Comparison of ENCODE assay signal across 16 cellular contexts in the genomic region with DNA sequence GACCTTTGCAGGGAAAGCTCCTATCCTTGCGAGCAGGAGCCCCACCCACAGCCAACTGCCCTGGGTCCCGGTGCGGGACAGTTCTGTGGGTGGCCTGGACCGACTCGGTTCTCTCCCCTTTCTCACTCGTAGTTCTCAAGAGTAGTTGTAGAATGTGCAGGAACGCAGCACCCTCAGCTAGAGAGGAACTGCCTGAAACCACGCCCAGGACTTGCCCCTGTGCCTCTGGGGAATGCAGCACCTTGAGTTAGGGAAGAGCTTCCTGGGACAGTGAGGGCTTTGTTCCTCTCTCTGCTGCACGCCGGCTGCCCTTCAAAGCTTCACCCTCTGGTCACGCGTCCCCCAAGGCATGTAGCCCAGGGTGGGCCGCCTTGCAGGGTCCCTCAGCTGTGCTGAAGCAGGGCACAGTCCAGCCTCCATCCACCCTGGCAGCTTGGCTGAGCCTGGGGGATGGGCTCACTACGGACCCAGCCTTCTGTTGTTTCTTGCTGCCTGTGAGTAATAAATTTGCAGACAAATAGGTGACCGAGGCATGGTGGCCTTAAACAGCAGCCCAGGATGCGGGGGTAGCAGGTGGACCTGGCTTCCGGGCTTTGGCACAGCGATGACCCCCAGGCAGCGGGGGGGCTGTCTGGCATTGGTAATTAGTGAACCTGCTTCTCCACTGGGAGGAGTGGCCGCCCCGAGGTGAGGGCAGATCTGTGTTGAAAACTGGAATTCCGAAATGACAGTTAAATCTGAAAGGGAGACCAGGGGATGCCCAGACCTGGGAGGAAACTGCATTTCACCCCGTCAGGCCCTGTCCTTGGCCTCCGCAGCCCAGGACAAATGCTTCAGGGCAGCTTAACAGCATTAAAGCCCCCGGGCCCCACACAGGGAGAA.
DNase-seq lines count a peak whose midpoint lies in the region; ATAC-seq and TF ChIP-seq lines count a peak whose summit lies in the region.
"Had no signal": no experiment of that assay in that cellular context is flagged by ENCODE, and none has a peak within 500 bp of the region (broad histone marks: within the 10 kb centered on the region; RNA-seq: fewer than 3 reads in every experiment).

No MANE protein-coding gene starts in this region.

- DNase-seq in COLO829 (ENCODE audit: low spot score) (peak; percentile 40), NT2/D1 (ENCODE audit: low read depth, low spot score) (no peak), left lung (peak in 1 of 2 donors; percentile 65), DMS 273 treated with DMSO at 0.1 percent for 48 hours (lab: John Stamatoyannopoulos, UW) (no peak), right atrium auricular region (ENCODE audit: low spot score) (no peak), HFFc6 (no peak)
- no peak for DNase-seq in effector memory CD4-positive, alpha-beta T cell
- DNase-seq: activated CD8-positive, alpha-beta T cell treated with anti-CD3 and anti-CD28 coated beads, Interleukin-2, amount 10 ng/mL, durations not matched to agents 7 days and 5 days; amygdala; BE2C; GOT3; NCI-H2081 treated with DMSO at 0.1 percent for 48 hours had no signal

- H3K4me1 Mint-ChIP-seq in HFFc6 (ENCODE audit: low read depth): no peaks in the 10 kb centered on the region

- H3K36me3 ChIP-seq in NT2/D1 (ENCODE audit: insufficient read depth, insufficient read length, low read length): no peaks in the 10 kb centered on the region
- no peaks in the 10 kb centered on the region for H3K36me3 ChIP-seq in left lung
- H3K36me3 ChIP-seq in effector memory CD4-positive, alpha-beta T cell (ENCODE audit: control insufficient read depth, insufficient read depth, low read length): no peaks in the 10 kb centered on the region
- H3K36me3 ChIP-seq in right atrium auricular region: no peaks in the 10 kb centered on the region
- H3K36me3 ChIP-seq: BE2C, SJCRH30, vagina had no signal

- 0 out of 2 replicates have a peak, but pooled peaks cover 1% of the 10 kb centered on the region for H3K27me3 Mint-ChIP-seq in HFFc6 (ENCODE audit: insufficient read depth)

- H3K4me3 Mint-ChIP-seq in HFFc6: no peak overlapping the region
- H3K4me3 Mint-ChIP-seq: activated CD8-positive, alpha-beta T cell treated with anti-CD3 and anti-CD28 coated beads, Interleukin-2, amount 10 ng/mL, durations not matched to agents 7 days and 5 days had no signal

- TF ChIP-seq CTCF in left lung (IDR thresholded peaks at IDR 0.05) (no peak), right atrium auricular region (IDR thresholded peaks at IDR 0.05) (no peak), HFFc6 (IDR thresholded peaks at IDR 0.05) (no peak)

- ATAC-seq in GM21723 (IDR thresholded peaks at IDR 0.05; ENCODE audit: unreplicated experiment) (peak; percentile 36), left lung (peak; percentile 89)
- ATAC-seq: activated CD8-positive, alpha-beta T cell treated with anti-CD3 and anti-CD28 coated beads, Interleukin-2, amount 10 ng/mL, durations not matched to agents 7 days and 5 days had no signal

- H3K4me3 ChIP-seq in NT2/D1 (ENCODE audit: insufficient read length, low read depth) (peak overlapping the region; percentile 16), left lung (no peak overlapping the region), right atrium auricular region (no peak overlapping the region)
- no peak overlapping the region for H3K4me3 ChIP-seq in effector memory CD4-positive, alpha-beta T cell (ENCODE audit: insufficient read depth, low read depth, low read length, poor library complexity, severe bottlenecking)
- H3K4me3 ChIP-seq: SJCRH30, vagina had no signal

- intact Hi-C loops in left lung (cut with DNase I): no loop called here

- H3K27ac Mint-ChIP-seq in HFFc6: no peak overlapping the region
- H3K27ac Mint-ChIP-seq: activated CD8-positive, alpha-beta T cell treated with anti-CD3 and anti-CD28 coated beads, Interleukin-2, amount 10 ng/mL, durations not matched to agents 7 days and 5 days had no signal

- H3K9me3 ChIP-seq in NT2/D1 (ENCODE audit: insufficient read depth, low read length) (peaks cover 1% of the 10 kb centered on the region; the same call in 1 of the 2 replicates), left lung (peaks cover 0 to under 1% of the 10 kb centered on the region in 2 donors), right atrium auricular region (peaks cover 0 to under 1% of the 10 kb centered on the region in 2 donors)
- no peaks in the 10 kb centered on the region for H3K9me3 ChIP-seq in effector memory CD4-positive, alpha-beta T cell (ENCODE audit: control insufficient read depth, low read length)
- H3K9me3 ChIP-seq: BE2C, SJCRH30, vagina had no signal

- H3K36me3 Mint-ChIP-seq in HFFc6 (ENCODE audit: low read depth): no peaks in the 10 kb centered on the region

- H3K27ac ChIP-seq in left lung: no peak overlapping the region
- H3K27ac ChIP-seq in effector memory CD4-positive, alpha-beta T cell (ENCODE audit: insufficient read depth, low read length, poor library complexity, severe bottlenecking): no peak overlapping the region
- H3K27ac ChIP-seq in right atrium auricular region: no peak overlapping the region
- H3K27ac ChIP-seq: epithelial cell of prostate, SJCRH30, vagina had no signal

- peaks cover 24% of the 10 kb centered on the region for H3K4me1 ChIP-seq in NT2/D1 (ENCODE audit: insufficient read depth, insufficient read length)
- H3K4me1 ChIP-seq in left lung: peaks cover 0 to 5% of the 10 kb centered on the region in 2 donors
- peaks cover 6% of the 10 kb centered on the region for H3K4me1 ChIP-seq in effector memory CD4-positive, alpha-beta T cell (ENCODE audit: control insufficient read depth, insufficient read depth, low read length, poor library complexity, severe bottlenecking)
- H3K4me1 ChIP-seq in right atrium auricular region: no peaks in the 10 kb centered on the region
- H3K4me1 ChIP-seq: vagina had no signal

- H3K9me3 Mint-ChIP-seq in HFFc6: peaks cover 56% of the 10 kb centered on the region

- peak overlapping the region; percentile 46 for H3K9ac ChIP-seq in NT2/D1 (ENCODE audit: insufficient read length, low read depth)

- H3K27me3 ChIP-seq in NT2/D1 (ENCODE audit: insufficient read depth, insufficient read length) (no peaks in the 10 kb centered on the region), left lung (peaks cover 0 to 47% of the 10 kb centered on the region in 2 donors), right atrium auricular region (no peaks in the 10 kb centered on the region)
- no peaks in the 10 kb centered on the region for H3K27me3 ChIP-seq in effector memory CD4-positive, alpha-beta T cell (replicated peaks; ENCODE audit: control insufficient read depth, insufficient read depth, low read length, poor library complexity, severe bottlenecking)
- H3K27me3 ChIP-seq: BE2C, SJCRH30, vagina had no signal
